In genomic region chr19:9818175-9818733, GRCh38 we compare ENCODE assay signal across 8 cellular contexts. TPM values are rescaled to one million over a fixed set of nuclear protein-coding genes. Genes with fewer than 3 reads are reported as not detected.
A peak's percentile ranks its signal among the peaks of the same experiment; 100 is the strongest.
DNase-seq lines count a peak whose midpoint lies in the region; ATAC-seq and TF ChIP-seq lines count a peak whose summit lies in the region.

No MANE protein-coding gene starts in this region.

- H3K27ac Mint-ChIP-seq in dendritic cell treated with granulocyte-macrophage colony-stimulating factor and Interleukin-4, amounts not matched to agents 40 ng/mL and 50 ng/mL, for 4 days, result peak overlapping the region; percentile 97
- H3K27ac Mint-ChIP-seq in natural killer cell, result peak overlapping the region; percentile 87 to 89

- no peak for ATAC-seq in natural killer cell
- no peak for ATAC-seq in HG03097 (IDR thresholded peaks at IDR 0.05; ENCODE audit: low FRiP score, unreplicated experiment)

- peak overlapping the region; percentile 87 for H3K4me3 ChIP-seq in Loucy (ENCODE audit: low read length, poor library complexity, severe bottlenecking)

- H3K27me3 Mint-ChIP-seq in dendritic cell treated with granulocyte-macrophage colony-stimulating factor and Interleukin-4, amounts not matched to agents 40 ng/mL and 50 ng/mL, for 4 days, result no peaks in the 10 kb centered on the region
- H3K27me3 Mint-ChIP-seq in natural killer cell (ENCODE audit: low read depth in 2 of 2), result no peaks in the 10 kb centered on the region

- peak overlapping the region; percentile 94 for H3K4me3 Mint-ChIP-seq in dendritic cell treated with granulocyte-macrophage colony-stimulating factor and Interleukin-4, amounts not matched to agents 40 ng/mL and 50 ng/mL, for 4 days
- H3K4me3 Mint-ChIP-seq in natural killer cell, result peak overlapping the region; percentile 90

- peak overlapping the region; percentile 84 for H3K9ac ChIP-seq in Loucy (ENCODE audit: low read depth, low read length, poor library complexity, severe bottlenecking)

- intact Hi-C loops in dendritic cell treated with granulocyte-macrophage colony-stimulating factor and Interleukin-4, amounts not matched to agents 40 ng/mL and 50 ng/mL, for 4 days (cut with micrococcal nuclease), result loop anchor here (2.0 to 5.0 kb wide), 2 partner anchors 25 to 986 kb away; partner anchors contain the start of genes MBD3L1 and ZNF558
- intact Hi-C loops in natural killer cell (cut with micrococcal nuclease), result loop anchor here (2.0 kb wide), 1 partner anchor 33 kb away; no protein-coding TSS in a partner anchor

- H3K36me3 Mint-ChIP-seq in dendritic cell treated with granulocyte-macrophage colony-stimulating factor and Interleukin-4, amounts not matched to agents 40 ng/mL and 50 ng/mL, for 4 days (ENCODE audit: low read depth), result peaks cover 57% of the 10 kb centered on the region
- H3K36me3 Mint-ChIP-seq in natural killer cell, result no peaks in the 10 kb centered on the region

- H3F3A ChIP-seq in Loucy (ENCODE audit: low read depth), result no peaks in the 10 kb centered on the region

- peaks cover 18% of the 10 kb centered on the region for H3K4me1 ChIP-seq in Loucy (ENCODE audit: insufficient read depth, low read length, poor library complexity, severe bottlenecking)

- H3K9me3 ChIP-seq in Loucy (ENCODE audit: insufficient read depth, low read depth, low read length), result no peaks in the 10 kb centered on the region

- H3K27ac ChIP-seq in C4-2B, result peak overlapping the region; percentile 95

- H3K36me3 ChIP-seq in Loucy (ENCODE audit: insufficient read depth, low read length), result no peaks in the 10 kb centered on the region

- H3K9me3 Mint-ChIP-seq in dendritic cell treated with granulocyte-macrophage colony-stimulating factor and Interleukin-4, amounts not matched to agents 40 ng/mL and 50 ng/mL, for 4 days, result peaks cover 11% of the 10 kb centered on the region
- H3K9me3 Mint-ChIP-seq in natural killer cell, result no peaks in the 10 kb centered on the region

- H4K20me1 ChIP-seq in Loucy (ENCODE audit: insufficient read depth, low read length, poor library complexity, severe bottlenecking), result peaks cover 15% of the 10 kb centered on the region

- no peak for TF ChIP-seq CTCF in C4-2B (conservative IDR thresholded peaks at IDR 0.05)
- TF ChIP-seq CTCF in Loucy (conservative IDR thresholded peaks at IDR 0.05; ENCODE audit: low read length), result no peak
- no peak for TF ChIP-seq CTCF in natural killer cell (IDR thresholded peaks at IDR 0.05)

- H3K4me1 Mint-ChIP-seq in dendritic cell treated with granulocyte-macrophage colony-stimulating factor and Interleukin-4, amounts not matched to agents 40 ng/mL and 50 ng/mL, for 4 days (ENCODE audit: low read depth), result peaks cover 30% of the 10 kb centered on the region
- peaks cover 19 to 29% of the 10 kb centered on the region in 2 donors for H3K4me1 Mint-ChIP-seq in natural killer cell

- peaks cover 30% of the 10 kb centered on the region for H3K79me2 ChIP-seq in Loucy (ENCODE audit: insufficient read depth, low read length)

- H3K4me2 ChIP-seq in Loucy (ENCODE audit: low read depth, low read length, poor library complexity, severe bottlenecking), result peak overlapping the region; percentile 96

- H2AFZ ChIP-seq in Loucy (ENCODE audit: low read length), result peak overlapping the region; percentile 81

- DNase-seq in natural killer cell (no peak), AG20443 (ENCODE audit: low spot score) (no peak), NCI-H146 treated with DMSO at 0.1 percent for 48 hours (lab: John Stamatoyannopoulos, UW; ENCODE audit: unreplicated experiment) (no peak), GM19238 (ENCODE audit: insufficient read length, low spot score) (no peak)

- no peaks in the 10 kb centered on the region for H3K27me3 ChIP-seq in Loucy (ENCODE audit: insufficient read depth, low read length, poor library complexity, severe bottlenecking)

- H3K9me2 ChIP-seq in Loucy (replicated peaks; ENCODE audit: low read depth, low read length), result no peaks in the 10 kb centered on the region

RNA-seq across cellular contexts. Expression of gene FBXL12, which starts 0.6 kb away (rescaled TPM):
- total RNA-seq in natural killer cell, result 10 to 100 TPM; 36.9 to 46.8 (median 43.6) TPM

RNA-seq across cellular contexts. Expression of gene UBL5, which starts 9.5 kb away (rescaled TPM):
- 100 to 1,000 TPM; 193 to 239 (median 194) TPM for total RNA-seq in natural killer cell

RNA-seq across cellular contexts. Expression of gene PIN1, which starts 16.9 kb away (rescaled TPM):
- total RNA-seq in natural killer cell, result 10 to 100 TPM; 68.3 to 82.6 (median 74.8) TPM

RNA-seq across cellular contexts. Expression of gene ZNF846, which starts 49.7 kb away (rescaled TPM):
- total RNA-seq in natural killer cell, result 10 to 100 TPM in 2 of 3 donors, 1 to 10 TPM in 1; 9.8 to 15.6 (median 12.8) TPM
